Comparison of ENCODE assay signal across 15 cellular contexts in the genomic region with DNA sequence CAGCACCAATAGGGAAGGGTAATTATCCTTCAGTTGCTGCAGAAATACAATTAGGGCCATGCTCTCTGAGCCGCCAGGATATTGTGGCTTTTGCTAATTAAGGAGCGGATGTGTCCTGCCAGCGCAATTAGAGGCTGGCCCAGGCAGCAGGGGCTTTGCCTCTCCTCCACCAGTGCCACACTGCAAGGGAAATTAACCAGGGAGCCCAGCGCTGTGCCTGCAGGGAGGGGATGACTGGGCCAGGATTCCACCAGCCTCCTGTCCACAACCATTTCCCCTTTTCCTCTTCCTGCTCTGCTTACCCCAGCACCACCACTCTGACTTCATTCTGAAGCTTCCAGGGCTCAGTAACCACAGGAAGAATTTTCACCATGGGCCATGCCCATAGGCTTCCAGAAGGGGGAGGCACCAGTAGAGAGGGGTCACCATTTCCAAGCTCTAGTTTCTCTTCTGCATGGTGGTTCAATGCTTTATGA. TPM values are rescaled to one million over a fixed set of nuclear protein-coding genes. Genes with fewer than 3 reads are reported as not detected.
DNase-seq lines count a peak whose midpoint lies in the region; ATAC-seq and FAIRE-seq lines count a peak whose summit lies in the region.
"Had no signal": no experiment of that assay in that cellular context is flagged by ENCODE, and none has a peak within 500 bp of the region (broad histone marks: within the 10 kb centered on the region; RNA-seq: fewer than 3 reads in every experiment).

No MANE protein-coding gene starts in this region.

- peaks cover 11% of the 10 kb centered on the region for H3K36me3 ChIP-seq in neuron (ENCODE audit: insufficient read depth, low read length)
- H3K36me3 ChIP-seq in small intestine (ENCODE audit: control insufficient read depth in 2 of 2, insufficient read depth in 2 of 2, low read length in 2 of 2): no peaks in the 10 kb centered on the region
- H3K36me3 ChIP-seq: stomach had no signal

- no peak for FAIRE-seq in small intestine (lab: Jason Lieb, UNC)

- ATAC-seq in GM21381 (IDR thresholded peaks at IDR 0.05; ENCODE audit: unreplicated experiment) (no peak), GM18517 (IDR thresholded peaks at IDR 0.05; ENCODE audit: unreplicated experiment) (no peak)

- H3K9me3 ChIP-seq in neuron (ENCODE audit: low read length): no peaks in the 10 kb centered on the region
- no peaks in the 10 kb centered on the region for H3K9me3 ChIP-seq in small intestine (ENCODE audit: control insufficient read depth, low read depth)
- H3K9me3 ChIP-seq: stomach had no signal

- H3K27me3 ChIP-seq in neuron (ENCODE audit: insufficient read depth, low read length) (no peaks in the 10 kb centered on the region), small intestine (ENCODE audit: control insufficient read depth in 2 of 2, insufficient read depth in 2 of 2, low read length in 2 of 2) (peaks cover 0 to 7% of the 10 kb centered on the region in 2 donors)

- H3K27ac ChIP-seq in small intestine (ENCODE audit: low read depth in 1 of 2, low read length in 1 of 2): no peak overlapping the region
- H3K27ac ChIP-seq: 22Rv1, hepatocyte, HL-60, stomach had no signal

- H2AFZ ChIP-seq in neuron (ENCODE audit: low read depth, low read length): no peak overlapping the region
- H2AFZ ChIP-seq: hepatocyte had no signal

- peak overlapping the region; percentile 42 for H3K4me3 ChIP-seq in neuron (ENCODE audit: low read length)
- H3K4me3 ChIP-seq in small intestine (ENCODE audit: low read depth in 1 of 2, low read length in 2 of 2): no peak overlapping the region
- H3K4me3 ChIP-seq: hepatocyte, stomach had no signal

- DNase-seq in DMS 273 (lab: John Stamatoyannopoulos, UW; ENCODE audit: unreplicated experiment) (peak; percentile 24), DMS 273 treated with DMSO at 0.1 percent for 48 hours (lab: John Stamatoyannopoulos, UW) (no peak), M059J (ENCODE audit: low read depth) (peak; percentile 47), UCSD-AML1 (lab: John Stamatoyannopoulos, UW; ENCODE audit: unreplicated experiment) (peak; percentile 77), small intestine (no peak)
- DNase-seq: activated CD4-positive, alpha-beta memory T cell treated with anti-CD3 and anti-CD28 coated beads for 36 hours; effector memory CD4-positive, alpha-beta T cell; NCI-H2029 treated with DMSO at 0.1 percent for 48 hours; stomach had no signal

- H3K4me1 ChIP-seq in neuron (ENCODE audit: insufficient read depth, low read length): peaks cover 81% of the 10 kb centered on the region
- H3K4me1 ChIP-seq in small intestine (ENCODE audit: control insufficient read depth in 2 of 2, insufficient read depth in 1 of 2, low read depth in 1 of 2, low read length in 1 of 2): no peaks in the 10 kb centered on the region

- 47 to 77% (median 50%) methylated on average over 4 of the region's 4 CpGs for WGBS in small intestine, 3 donors

RNA-seq across cellular contexts. Expression of a gene that starts 10.3 kb away (rescaled TPM):
- 11.5 and 15.7 TPM in 2 replicates for total RNA-seq in M059J (2014; rRNA removed; shearing (Covaris generic))
- polyA plus RNA-seq in small intestine: 10 to 100 TPM in 2 of 3 donors, 1 to 10 TPM in 1; 5.4 to 16.8 (median 14.4) TPM

RNA-seq across cellular contexts. Expression of a gene that starts 28.0 kb away (rescaled TPM):
- total RNA-seq in M059J (2014; rRNA removed; shearing (Covaris generic)): 30.5 and 37.6 TPM in 2 replicates
- polyA plus RNA-seq in small intestine: 100 to 1,000 TPM in 2 of 3 donors, 10 to 100 TPM in 1; 64.5 to 434 (median 132) TPM

Comparison
In these comparisons a context has a peak if more than half of its experiments do, and no peak if none do; other contexts are left out.
1. DNase-seq: peak in DMS 273 (single experiment), M059J (single experiment) and UCSD-AML1 (single experiment); none in DMS 273 treated with DMSO at 0.1 percent for 48 hours (single experiment) and small intestine (single experiment).